Comparison of ENCODE assay signal across 16 cellular contexts in genomic region chr2:129744141-129744540, GRCh38.
A peak's percentile ranks its signal among the peaks of the same experiment; 100 is the strongest.
DNase-seq lines count a peak whose midpoint lies in the region; ATAC-seq and TF ChIP-seq lines count a peak whose summit lies in the region.
"Had no signal": no experiment of that assay in that cellular context is flagged by ENCODE, and none has a peak within 500 bp of the region (broad histone marks: within the 10 kb centered on the region; RNA-seq: fewer than 3 reads in every experiment).

No MANE protein-coding gene starts in this region.

- H3K27ac ChIP-seq in body of pancreas: peak overlapping the region in 3 of 4 donors; percentile 61 to 84 (median 78)

- TF ChIP-seq CTCF in natural killer cell (IDR thresholded peaks at IDR 0.05): no peak
- no peak for TF ChIP-seq CTCF in body of pancreas (IDR thresholded peaks at IDR 0.05)

- no peak for TF ChIP-seq POLR2A in body of pancreas (IDR thresholded peaks at IDR 0.05)

- H3K27me3 Mint-ChIP-seq in natural killer cell treated with Interleukin-12 subunit alpha and Interleukin-12 subunit beta and Interleukin-15 and Interleukin-18, amount 100 ng/mL, for 72 hours: peaks cover 5 to 25% of the 10 kb centered on the region in 2 donors
- peaks cover 3 to 8% of the 10 kb centered on the region in 2 donors for H3K27me3 Mint-ChIP-seq in natural killer cell (ENCODE audit: low read depth in 2 of 2)

- H3K27ac Mint-ChIP-seq in natural killer cell treated with Interleukin-12 subunit alpha and Interleukin-12 subunit beta and Interleukin-15 and Interleukin-18, amount 100 ng/mL, for 72 hours: no peak overlapping the region
- no peak overlapping the region for H3K27ac Mint-ChIP-seq in natural killer cell
- H3K27ac Mint-ChIP-seq: CD4-positive, alpha-beta memory T cell; HFFc6 had no signal

- H3K4me3 ChIP-seq in body of pancreas: no peak overlapping the region
- H3K4me3 ChIP-seq: HAP-1 had no signal

- no peak for ATAC-seq in natural killer cell treated with Interleukin-12 subunit alpha and Interleukin-12 subunit beta and Interleukin-15 and Interleukin-18, amount 100 ng/mL, for 72 hours
- no peak for ATAC-seq in natural killer cell
- no peak for ATAC-seq in body of pancreas
- no peak for ATAC-seq in stimulated activated naive CD8-positive, alpha-beta T cell treated with anti-CD3 and anti-CD28 coated beads, Interleukin-15, Interleukin-2, amounts not matched to agents 100 U/mL and 50 U/mL, for 24 hours

- H3K36me3 Mint-ChIP-seq in natural killer cell treated with Interleukin-12 subunit alpha and Interleukin-12 subunit beta and Interleukin-15 and Interleukin-18, amount 100 ng/mL, for 72 hours: no peaks in the 10 kb centered on the region
- H3K36me3 Mint-ChIP-seq in natural killer cell: no peaks in the 10 kb centered on the region
- H3K36me3 Mint-ChIP-seq: CD4-positive, alpha-beta memory T cell had no signal

- H3K36me3 ChIP-seq in body of pancreas (replicated peaks in 1 of 2; ENCODE audit: insufficient read depth in 1 of 2, low read depth in 2 of 2): no peaks in the 10 kb centered on the region
- H3K36me3 ChIP-seq: HAP-1 had no signal

- H3K9me3 ChIP-seq in body of pancreas: no peaks in the 10 kb centered on the region
- H3K9me3 ChIP-seq: HAP-1 had no signal

- intact Hi-C loops in natural killer cell (cut with micrococcal nuclease): no loop called here
- intact Hi-C loops in body of pancreas (cut with DNase I): no loop called here
- intact Hi-C loops in posterior vena cava (cut with DNase I): no loop called here

- peak; percentile 15 for DNase-seq in natural killer cell treated with Interleukin-12 subunit alpha and Interleukin-12 subunit beta and Interleukin-15 and Interleukin-18, amount 100 ng/mL, for 72 hours (ENCODE audit: low spot score)
- DNase-seq in natural killer cell: no peak
- no peak for DNase-seq in body of pancreas
- peak; percentile 53 for DNase-seq in posterior vena cava (ENCODE audit: low spot score)
- no peak for DNase-seq in stimulated activated CD4-positive, alpha-beta T cell treated with anti-CD3 and anti-CD28 coated beads, Interleukin-15, amount 100 ng/mL, for 24 hours
- DNase-seq in stimulated activated naive CD8-positive, alpha-beta T cell treated with anti-CD3 and anti-CD28 coated beads, Interleukin-15, Interleukin-2, amounts not matched to agents 100 U/mL and 50 U/mL, for 24 hours: no peak
- DNase-seq: C1 segment of cervical spinal cord; Calu3; CD4-positive, alpha-beta memory T cell; COR-L47; DMS53; DMS79 treated with DMSO at 0.1 percent for 48 hours; GF-D8; GOT3; HFFc6 had no signal

- WGBS in body of pancreas, 2 donors: 88 to 94% methylated on average over 7 of the region's 7 CpGs

- no peaks in the 10 kb centered on the region for H3K27me3 ChIP-seq in body of pancreas

- H3K4me3 Mint-ChIP-seq in natural killer cell treated with Interleukin-12 subunit alpha and Interleukin-12 subunit beta and Interleukin-15 and Interleukin-18, amount 100 ng/mL, for 72 hours: no peak overlapping the region
- no peak overlapping the region for H3K4me3 Mint-ChIP-seq in natural killer cell
- H3K4me3 Mint-ChIP-seq: CD4-positive, alpha-beta memory T cell; HFFc6 had no signal

- peaks cover 0 to 4% of the 10 kb centered on the region in 2 donors for H3K4me1 Mint-ChIP-seq in natural killer cell treated with Interleukin-12 subunit alpha and Interleukin-12 subunit beta and Interleukin-15 and Interleukin-18, amount 100 ng/mL, for 72 hours (ENCODE audit: low read depth in 2 of 2)
- H3K4me1 Mint-ChIP-seq in natural killer cell: no peaks in the 10 kb centered on the region
- H3K4me1 Mint-ChIP-seq: CD4-positive, alpha-beta memory T cell had no signal

- H3K4me1 ChIP-seq in body of pancreas: peaks cover 22% of the 10 kb centered on the region
- H3K4me1 ChIP-seq: HAP-1 had no signal

- H3K9me3 Mint-ChIP-seq in natural killer cell treated with Interleukin-12 subunit alpha and Interleukin-12 subunit beta and Interleukin-15 and Interleukin-18, amount 100 ng/mL, for 72 hours: no peaks in the 10 kb centered on the region
- H3K9me3 Mint-ChIP-seq in natural killer cell: no peaks in the 10 kb centered on the region
- H3K9me3 Mint-ChIP-seq: CD4-positive, alpha-beta memory T cell had no signal

Comparison
In these comparisons a context has a peak if more than half of its experiments do, and no peak if none do; other contexts are left out.
1. DNase-seq: peak in natural killer cell treated with Interleukin-12 subunit alpha and Interleukin-12 subunit beta and Interleukin-15 and Interleukin-18, amount 100 ng/mL, for 72 hours (single experiment) and posterior vena cava (single experiment); none in natural killer cell (single experiment), body of pancreas (0 of 4), stimulated activated CD4-positive, alpha-beta T cell treated with anti-CD3 and anti-CD28 coated beads, Interleukin-15, amount 100 ng/mL, for 24 hours (single experiment) and stimulated activated naive CD8-positive, alpha-beta T cell treated with anti-CD3 and anti-CD28 coated beads, Interleukin-15, Interleukin-2, amounts not matched to agents 100 U/mL and 50 U/mL, for 24 hours (single experiment).